Comparison of ENCODE assay signal across 2 cellular contexts in genomic region chr19:23168286-23168685, GRCh38. TPM values are rescaled to one million over a fixed set of nuclear protein-coding genes. Genes with fewer than 3 reads are reported as not detected.
"Had no signal": no experiment of that assay in that cellular context is flagged by ENCODE, and none has a peak within 500 bp of the region (broad histone marks: within the 10 kb centered on the region; RNA-seq: fewer than 3 reads in every experiment).

No MANE protein-coding gene starts in this region.

RNA-seq across cellular contexts. Expression of gene ZNF730, which starts 51.5 kb away (rescaled TPM):
- total RNA-seq: right lobe of liver, thoracic aorta had no signal
